ENCODE assay signal across 10 cellular contexts in genomic region chr1:156894711-156895407, GRCh38. TPM values are rescaled to one million over a fixed set of nuclear protein-coding genes. Genes with fewer than 3 reads are reported as not detected.
DNase-seq lines count a peak whose midpoint lies in the region; ATAC-seq and TF ChIP-seq lines count a peak whose summit lies in the region.
"Had no signal": no experiment of that assay in that cellular context is flagged by ENCODE, and none has a peak within 500 bp of the region (broad histone marks: within the 10 kb centered on the region; RNA-seq: fewer than 3 reads in every experiment).

No MANE protein-coding gene starts in this region.

- H3K4me1 ChIP-seq in mesodermal cell (ENCODE audit: control insufficient read depth, insufficient read depth, low read length, poor library complexity, severe bottlenecking) = peaks cover 53% of the 10 kb centered on the region
- H3K4me1 ChIP-seq in upper lobe of right lung = peaks cover 53% of the 10 kb centered on the region

- ATAC-seq in upper lobe of right lung = peak; percentile 1
- no peak for ATAC-seq in GM21723 (IDR thresholded peaks at IDR 0.05; ENCODE audit: unreplicated experiment)

- H3K4me3 ChIP-seq in mesodermal cell (ENCODE audit: extremely low read depth, insufficient read depth, low read length, poor library complexity, severe bottlenecking) (peak overlapping the region; percentile 53), upper lobe of right lung (peak overlapping the region; percentile 63)

- peak overlapping the region; percentile 93 for H3K27ac ChIP-seq in epithelial cell of prostate
- H3K27ac ChIP-seq in mesodermal cell (ENCODE audit: low read depth, low read length, severe bottlenecking) = peak overlapping the region; percentile 97
- peak overlapping the region; percentile 85 for H3K27ac ChIP-seq in upper lobe of right lung

- intact Hi-C loops in upper lobe of right lung (cut with DNase I) = no loop called here

- H3K9me3 ChIP-seq in mesodermal cell (ENCODE audit: control insufficient read depth, low read length) = no peaks in the 10 kb centered on the region
- no peaks in the 10 kb centered on the region for H3K9me3 ChIP-seq in upper lobe of right lung

- H3K36me3 ChIP-seq in mesodermal cell (ENCODE audit: control insufficient read depth, insufficient read depth, low read length) = peaks cover 2% of the 10 kb centered on the region
- no peaks in the 10 kb centered on the region for H3K36me3 ChIP-seq in upper lobe of right lung

- 89 to 90% methylated on average over 8 to 10 of the region's 12 CpGs for WGBS in mesodermal cell (ENCODE audit: insufficient coverage in 2 of 2), 2 experiments

- peaks cover 14% of the 10 kb centered on the region for H3K27me3 ChIP-seq in upper lobe of right lung

- TF ChIP-seq CTCF in upper lobe of right lung (IDR thresholded peaks at IDR 0.05) = no peak

- peak; percentile 50 for DNase-seq in SK-N-DZ (ENCODE audit: low spot score)
- DNase-seq in epithelial cell of prostate (ENCODE audit: low read depth, low spot score) = no peak
- DNase-seq in upper lobe of right lung = no peak
- no peak for DNase-seq in HT-29 (ENCODE audit: low spot score)
- no peak for DNase-seq in NCI-H2227 treated with DMSO at 0.1 percent for 48 hours (lab: John Stamatoyannopoulos, UW)
- DNase-seq: cerebellar nuclear complex, kidney glomerular epithelial cell, NCI-H1092 treated with DMSO at 0.1 percent for 48 hours had no signal

RNA-seq across cellular contexts. Expression of gene PEAR1, which starts 1.3 kb away (rescaled TPM):
- polyA plus RNA-seq in SK-N-DZ (2014; cell fraction: cytosol; rRNA removed) = 0.31 and 2.4 TPM in 2 replicates
- polyA plus RNA-seq in SK-N-DZ (2014; cell fraction: nucleus; rRNA removed) = 3.7 and 4.1 TPM in 2 replicates
- polyA plus RNA-seq in mesodermal cell (2013, experiment 1 of 2) = 27.1 TPM
- polyA plus RNA-seq in mesodermal cell (2013, experiment 2 of 2) = 23.7 TPM
- 17.9 TPM for total RNA-seq in upper lobe of right lung
- total RNA-seq in HT-29 (2014; rRNA removed; shearing (Covaris generic)) = 1.2 and 1.4 TPM in 2 replicates

RNA-seq across cellular contexts. Expression of gene LRRC71, which starts 25.6 kb away (rescaled TPM):
- polyA plus RNA-seq in SK-N-DZ (2014; cell fraction: cytosol; rRNA removed) = not detected in 2 replicates
- not detected in 2 replicates for polyA plus RNA-seq in SK-N-DZ (2014; cell fraction: nucleus; rRNA removed)
- not detected for polyA plus RNA-seq in mesodermal cell (2013, experiment 1 of 2)
- polyA plus RNA-seq in mesodermal cell (2013, experiment 2 of 2) = not detected
- 0.26 TPM for total RNA-seq in upper lobe of right lung
- total RNA-seq in HT-29 (2014; rRNA removed; shearing (Covaris generic)) = not detected in 2 replicates

RNA-seq across cellular contexts. Expression of gene NTRK1, which starts 34.2 kb away (rescaled TPM):
- 11.7 and 16.8 TPM in 2 replicates for polyA plus RNA-seq in SK-N-DZ (2014; cell fraction: cytosol; rRNA removed)
- polyA plus RNA-seq in SK-N-DZ (2014; cell fraction: nucleus; rRNA removed) = 42.6 and 46.0 TPM in 2 replicates
- 7.4 TPM for polyA plus RNA-seq in mesodermal cell (2013, experiment 1 of 2)
- polyA plus RNA-seq in mesodermal cell (2013, experiment 2 of 2) = 6.0 TPM
- 1.2 TPM for total RNA-seq in upper lobe of right lung
- total RNA-seq in HT-29 (2014; rRNA removed; shearing (Covaris generic)) = not detected in 2 replicates

RNA-seq across cellular contexts. Expression of gene INSRR, which starts 35.9 kb away (rescaled TPM):
- polyA plus RNA-seq in SK-N-DZ (2014; cell fraction: cytosol; rRNA removed) = 0.45 and 1.3 TPM in 2 replicates
- 9.1 and 10.2 TPM in 2 replicates for polyA plus RNA-seq in SK-N-DZ (2014; cell fraction: nucleus; rRNA removed)
- polyA plus RNA-seq in mesodermal cell (2013, experiment 1 of 2) = 0.18 TPM
- polyA plus RNA-seq in mesodermal cell (2013, experiment 2 of 2) = 0.10 TPM
- total RNA-seq in upper lobe of right lung = not detected
- total RNA-seq in HT-29 (2014; rRNA removed; shearing (Covaris generic)) = 0.03 TPM in 1 of 2 replicates, not detected in the other
